Comparison of ENCODE assay signal across 1 cellular context in genomic region chr1:67642694-67643093, GRCh38.
TF ChIP-seq lines count a peak whose summit lies in the region.

No MANE protein-coding gene starts in this region.

TF ChIP-seq in WTC11, 78 proteins besides CTCF, POLR2A, EP300 and RAD21 (continued from another document):
- no peak for TF ChIP-seq RORB (CRISPR knock-in tag; IDR thresholded peaks at IDR 0.05)
- TF ChIP-seq, protein P1, sequence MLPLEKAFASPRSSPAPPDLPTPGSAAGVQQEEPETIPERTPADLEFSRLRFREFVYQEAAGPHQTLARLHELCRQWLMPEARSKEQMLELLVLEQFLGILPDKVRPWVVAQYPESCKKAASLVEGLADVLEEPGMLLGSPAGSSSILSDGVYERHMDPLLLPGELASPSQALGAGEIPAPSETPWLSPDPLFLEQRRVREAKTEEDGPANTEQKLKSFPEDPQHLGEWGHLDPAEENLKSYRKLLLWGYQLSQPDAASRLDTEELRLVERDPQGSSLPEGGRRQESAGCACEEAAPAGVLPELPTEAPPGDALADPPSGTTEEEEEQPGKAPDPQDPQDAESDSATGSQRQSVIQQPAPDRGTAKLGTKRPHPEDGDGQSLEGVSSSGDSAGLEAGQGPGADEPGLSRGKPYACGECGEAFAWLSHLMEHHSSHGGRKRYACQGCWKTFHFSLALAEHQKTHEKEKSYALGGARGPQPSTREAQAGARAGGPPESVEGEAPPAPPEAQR (CRISPR knock-in tag; IDR thresholded peaks at IDR 0.05) = no peak
- no peak for TF ChIP-seq ZNF317 (CRISPR knock-in tag; IDR thresholded peaks at IDR 0.05; ENCODE audit: borderline replicate concordance, low read depth)
- TF ChIP-seq JAZF1 (CRISPR knock-in tag; IDR thresholded peaks at IDR 0.05) = no peak
- TF ChIP-seq, protein P2, sequence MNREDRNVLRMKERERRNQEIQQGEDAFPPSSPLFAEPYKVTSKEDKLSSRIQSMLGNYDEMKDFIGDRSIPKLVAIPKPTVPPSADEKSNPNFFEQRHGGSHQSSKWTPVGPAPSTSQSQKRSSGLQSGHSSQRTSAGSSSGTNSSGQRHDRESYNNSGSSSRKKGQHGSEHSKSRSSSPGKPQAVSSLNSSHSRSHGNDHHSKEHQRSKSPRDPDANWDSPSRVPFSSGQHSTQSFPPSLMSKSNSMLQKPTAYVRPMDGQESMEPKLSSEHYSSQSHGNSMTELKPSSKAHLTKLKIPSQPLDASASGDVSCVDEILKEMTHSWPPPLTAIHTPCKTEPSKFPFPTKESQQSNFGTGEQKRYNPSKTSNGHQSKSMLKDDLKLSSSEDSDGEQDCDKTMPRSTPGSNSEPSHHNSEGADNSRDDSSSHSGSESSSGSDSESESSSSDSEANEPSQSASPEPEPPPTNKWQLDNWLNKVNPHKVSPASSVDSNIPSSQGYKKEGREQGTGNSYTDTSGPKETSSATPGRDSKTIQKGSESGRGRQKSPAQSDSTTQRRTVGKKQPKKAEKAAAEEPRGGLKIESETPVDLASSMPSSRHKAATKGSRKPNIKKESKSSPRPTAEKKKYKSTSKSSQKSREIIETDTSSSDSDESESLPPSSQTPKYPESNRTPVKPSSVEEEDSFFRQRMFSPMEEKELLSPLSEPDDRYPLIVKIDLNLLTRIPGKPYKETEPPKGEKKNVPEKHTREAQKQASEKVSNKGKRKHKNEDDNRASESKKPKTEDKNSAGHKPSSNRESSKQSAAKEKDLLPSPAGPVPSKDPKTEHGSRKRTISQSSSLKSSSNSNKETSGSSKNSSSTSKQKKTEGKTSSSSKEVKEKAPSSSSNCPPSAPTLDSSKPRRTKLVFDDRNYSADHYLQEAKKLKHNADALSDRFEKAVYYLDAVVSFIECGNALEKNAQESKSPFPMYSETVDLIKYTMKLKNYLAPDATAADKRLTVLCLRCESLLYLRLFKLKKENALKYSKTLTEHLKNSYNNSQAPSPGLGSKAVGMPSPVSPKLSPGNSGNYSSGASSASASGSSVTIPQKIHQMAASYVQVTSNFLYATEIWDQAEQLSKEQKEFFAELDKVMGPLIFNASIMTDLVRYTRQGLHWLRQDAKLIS (CRISPR knock-in tag; IDR thresholded peaks at IDR 0.05; ENCODE audit: borderline replicate concordance) = no peak
- TF ChIP-seq HMGA2 (CRISPR knock-in tag; IDR thresholded peaks at IDR 0.05) = no peak
- TF ChIP-seq, protein P3, sequence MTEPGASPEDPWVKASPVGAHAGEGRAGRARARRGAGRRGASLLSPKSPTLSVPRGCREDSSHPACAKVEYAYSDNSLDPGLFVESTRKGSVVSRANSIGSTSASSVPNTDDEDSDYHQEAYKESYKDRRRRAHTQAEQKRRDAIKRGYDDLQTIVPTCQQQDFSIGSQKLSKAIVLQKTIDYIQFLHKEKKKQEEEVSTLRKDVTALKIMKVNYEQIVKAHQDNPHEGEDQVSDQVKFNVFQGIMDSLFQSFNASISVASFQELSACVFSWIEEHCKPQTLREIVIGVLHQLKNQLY (CRISPR knock-in tag; IDR thresholded peaks at IDR 0.05) = no peak
- TF ChIP-seq, protein P4, sequence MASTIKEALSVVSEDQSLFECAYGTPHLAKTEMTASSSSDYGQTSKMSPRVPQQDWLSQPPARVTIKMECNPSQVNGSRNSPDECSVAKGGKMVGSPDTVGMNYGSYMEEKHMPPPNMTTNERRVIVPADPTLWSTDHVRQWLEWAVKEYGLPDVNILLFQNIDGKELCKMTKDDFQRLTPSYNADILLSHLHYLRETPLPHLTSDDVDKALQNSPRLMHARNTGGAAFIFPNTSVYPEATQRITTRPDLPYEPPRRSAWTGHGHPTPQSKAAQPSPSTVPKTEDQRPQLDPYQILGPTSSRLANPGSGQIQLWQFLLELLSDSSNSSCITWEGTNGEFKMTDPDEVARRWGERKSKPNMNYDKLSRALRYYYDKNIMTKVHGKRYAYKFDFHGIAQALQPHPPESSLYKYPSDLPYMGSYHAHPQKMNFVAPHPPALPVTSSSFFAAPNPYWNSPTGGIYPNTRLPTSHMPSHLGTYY (CRISPR knock-in tag; IDR thresholded peaks at IDR 0.05) = no peak
- no peak for TF ChIP-seq CREB1 (CRISPR knock-in tag; IDR thresholded peaks at IDR 0.05)
- TF ChIP-seq ZNF121 (CRISPR knock-in tag; IDR thresholded peaks at IDR 0.05) = no peak
- TF ChIP-seq MXD4 (CRISPR knock-in tag; IDR thresholded peaks at IDR 0.05; ENCODE audit: borderline replicate concordance) = no peak
- no peak for TF ChIP-seq FOXP1 (CRISPR knock-in tag; IDR thresholded peaks at IDR 0.05; ENCODE audit: borderline replicate concordance)
